16 cellular contexts compared by ENCODE assay signal in the genomic region with DNA sequence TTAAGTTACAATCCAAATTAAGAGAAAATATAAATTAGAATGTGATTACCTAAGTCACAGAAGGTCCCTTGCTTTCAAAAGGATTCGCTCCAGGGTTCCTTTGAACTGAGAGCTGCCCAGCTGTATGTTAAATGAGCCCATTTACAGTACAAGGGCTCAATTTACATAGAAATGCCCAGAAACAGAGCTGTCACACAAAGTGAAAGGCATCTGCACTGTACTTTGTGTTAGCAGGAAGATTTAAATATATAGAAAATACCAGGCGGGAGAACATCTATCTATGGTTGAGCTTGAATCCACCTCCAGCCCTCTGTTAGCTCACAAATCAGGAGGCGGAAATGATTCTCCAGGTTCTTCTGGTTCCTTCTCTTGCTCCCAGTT.
DNase-seq lines count a peak whose midpoint lies in the region; ATAC-seq and TF ChIP-seq lines count a peak whose summit lies in the region.
"Had no signal": no experiment of that assay in that cellular context is flagged by ENCODE, and none has a peak within 500 bp of the region (broad histone marks: within the 10 kb centered on the region; RNA-seq: fewer than 3 reads in every experiment).

No MANE protein-coding gene starts in this region.

- no peak overlapping the region for H3K27ac ChIP-seq in OCI-LY3 (ENCODE audit: low read length)
- no peak overlapping the region for H3K27ac ChIP-seq in iPS-20b (ENCODE audit: low read length)
- H3K27ac ChIP-seq: spleen, upper lobe of right lung had no signal

- no peaks in the 10 kb centered on the region for H4K20me1 ChIP-seq in OCI-LY3 (ENCODE audit: insufficient read depth, low read length)

- no peak overlapping the region for H3K4me3 ChIP-seq in HAP-1
- H3K4me3 ChIP-seq in OCI-LY3 (ENCODE audit: low read length): no peak overlapping the region
- peak overlapping the region; percentile 44 for H3K4me3 ChIP-seq in iPS-20b (ENCODE audit: low read length)
- H3K4me3 ChIP-seq: mucosa of descending colon, upper lobe of right lung had no signal

- no peak overlapping the region for H3K9ac ChIP-seq in OCI-LY3 (ENCODE audit: low read length)
- 0 out of 2 replicates have a peak overlapping the region, but pooled peaks have one; percentile 5 for H3K9ac ChIP-seq in iPS-20b (ENCODE audit: low read depth, low read length)

- in situ Hi-C loops in HAP-1 (cut with MboI; ENCODE audit: low sequenced_read_pairs): no loop called here

- H2AFZ ChIP-seq in OCI-LY3 (ENCODE audit: low read depth, low read length): no peak overlapping the region

- DNase-seq in HAP-1 (ENCODE audit: low spot score in 2 of 2) (peak; percentile 58 to 88), NCI-H2081 treated with DMSO at 0.1 percent for 48 hours (lab: John Stamatoyannopoulos, UW) (peak; percentile 20), pons (ENCODE audit: low spot score) (no peak)
- DNase-seq: activated CD4-positive, alpha-beta T cell treated with anti-CD3 and anti-CD28 coated beads for 4 hours; activated CD8-positive, alpha-beta memory T cell treated with anti-CD3 and anti-CD28 coated beads, Interleukin-2, amount 10 ng/mL, durations not matched to agents 7 days and 5 days; CD8-positive, alpha-beta T cell; effector CD4-positive, alpha-beta T cell; immature natural killer cell; mucosa of descending colon; Right ventricle myocardium superior; spleen; upper lobe of right lung had no signal

- TF ChIP-seq CTCF in OCI-LY3 (IDR thresholded peaks at IDR 0.05; ENCODE audit: low read depth, low read length): no peak

- peak overlapping the region; percentile 81; the same call in 1 of the 2 replicates for H3K4me2 ChIP-seq in OCI-LY3 (ENCODE audit: low read length)

- H3K9me3 ChIP-seq in HAP-1 (no peaks in the 10 kb centered on the region), OCI-LY3 (ENCODE audit: insufficient read depth, low read length) (no peaks in the 10 kb centered on the region), iPS-20b (ENCODE audit: insufficient read depth, low read depth, low read length) (peaks cover 10% of the 10 kb centered on the region; the same call in 1 of the 2 replicates)
- H3K9me3 ChIP-seq: mucosa of descending colon, upper lobe of right lung had no signal

- H3K79me2 ChIP-seq in OCI-LY3 (ENCODE audit: low read length): no peaks in the 10 kb centered on the region

- H3K36me3 ChIP-seq in HAP-1 (replicated peaks) (no peaks in the 10 kb centered on the region), OCI-LY3 (replicated peaks; ENCODE audit: low read depth, low read length) (no peaks in the 10 kb centered on the region), iPS-20b (ENCODE audit: insufficient read depth, low read depth, low read length) (no peaks in the 10 kb centered on the region)
- H3K36me3 ChIP-seq: spleen, upper lobe of right lung had no signal

- H3K4me1 ChIP-seq in HAP-1 (peaks cover 15% of the 10 kb centered on the region), OCI-LY3 (ENCODE audit: low read length) (peaks cover 6% of the 10 kb centered on the region), iPS-20b (ENCODE audit: insufficient read depth, low read length) (peaks cover 9% of the 10 kb centered on the region; the same call in 1 of the 2 replicates)
- H3K4me1 ChIP-seq: upper lobe of right lung had no signal

- H3K27me3 ChIP-seq in HAP-1 (ENCODE audit: low read depth) (no peaks in the 10 kb centered on the region), OCI-LY3 (ENCODE audit: low read depth, low read length) (0 out of 2 replicates have a peak, but pooled peaks cover 3% of the 10 kb centered on the region), iPS-20b (ENCODE audit: insufficient read depth, low read length) (peaks cover 20% of the 10 kb centered on the region)

- ATAC-seq in HG02623 (IDR thresholded peaks at IDR 0.05; ENCODE audit: unreplicated experiment) (no peak), HG02938 (IDR thresholded peaks at IDR 0.05; ENCODE audit: unreplicated experiment) (no peak)
- ATAC-seq: activated CD8-positive, alpha-beta memory T cell treated with anti-CD3 and anti-CD28 coated beads, Interleukin-2, amount 10 ng/mL, durations not matched to agents 7 days and 5 days; CD8-positive, alpha-beta T cell; mucosa of descending colon; upper lobe of right lung had no signal
